10 cellular contexts compared by ENCODE assay signal in the genomic region with DNA sequence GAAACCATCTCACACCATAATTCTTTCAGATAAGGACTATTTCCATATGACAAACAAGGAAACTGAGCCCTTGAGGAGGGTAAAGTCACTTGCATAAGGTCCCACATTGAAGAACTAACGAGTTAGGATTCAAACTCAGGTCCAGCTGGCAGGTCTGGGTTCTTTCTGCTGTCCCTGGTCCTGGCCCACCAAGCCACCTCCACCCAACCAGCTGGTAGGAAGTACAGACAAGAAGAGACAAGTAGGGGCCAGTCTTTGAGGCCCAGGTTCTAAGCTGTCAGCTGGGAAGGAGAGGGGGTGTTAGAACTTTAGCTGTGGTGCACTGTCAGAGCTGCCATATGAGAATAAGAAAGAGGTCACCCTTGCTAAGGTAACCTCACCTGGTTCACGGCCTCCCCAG.
"Had no signal": no experiment of that assay in that cellular context is flagged by ENCODE, and none has a peak within 500 bp of the region (broad histone marks: within the 10 kb centered on the region; RNA-seq: fewer than 3 reads in every experiment).

No MANE protein-coding gene starts in this region.

- H3K27ac ChIP-seq: heart left ventricle, right atrium auricular region had no signal

- ATAC-seq: heart left ventricle, natural killer cell had no signal

- H3K36me3 ChIP-seq: heart left ventricle, right atrium auricular region had no signal

- H3K4me3 ChIP-seq: heart left ventricle, mucosa of descending colon, right atrium auricular region had no signal

- H3K9me3 ChIP-seq: heart left ventricle, mucosa of descending colon, right atrium auricular region had no signal

- DNase-seq: effector CD4-positive, alpha-beta T cell; endodermal cell; heart left ventricle; hippocampal formation; mucosa of descending colon; natural killer cell; small intestine; stimulated activated CD4-positive, alpha-beta T cell treated with anti-CD3 and anti-CD28 coated beads, Interleukin-12 subunit alpha, Interleukin-12 subunit beta, amount 100 ng/mL, for 4 hours; stimulated activated naive CD4-positive, alpha-beta T cell treated with Interleukin-2 at 50 U/mL for 16 hours had no signal
